In genomic region chr13:51714663-51715168, GRCh38 we compare ENCODE assay signal across 12 cellular contexts.
DNase-seq lines count a peak whose midpoint lies in the region; ATAC-seq and TF ChIP-seq lines count a peak whose summit lies in the region.
"Had no signal": no experiment of that assay in that cellular context is flagged by ENCODE, and none has a peak within 500 bp of the region (broad histone marks: within the 10 kb centered on the region; RNA-seq: fewer than 3 reads in every experiment).

No MANE protein-coding gene starts in this region.

- in situ Hi-C loops in mammary epithelial cell (cut with MboI; ENCODE audit: low sequenced_read_pairs in 2 of 2): no loop called here

- H3K4me1 Mint-ChIP-seq in endothelial cell (ENCODE audit: unreplicated experiment): no peaks in the 10 kb centered on the region
- H3K4me1 Mint-ChIP-seq in activated CD4-positive, alpha-beta memory T cell treated with anti-CD3 and anti-CD28 coated beads, Interleukin-2, amount 10 ng/mL, durations not matched to agents 7 days and 5 days: peaks cover 11% of the 10 kb centered on the region
- H3K4me1 Mint-ChIP-seq: activated naive CD4-positive, alpha-beta T cell treated with anti-CD3 and anti-CD28 coated beads, Interleukin-2, amount 50 U/mL, for 24 hours had no signal

- CTCF ChIA-PET in mammary epithelial cell (lab: Charles Lee; ENCODE audit: low non-redundant PET): interaction anchor here (0.6 kb wide), 1 partner anchor 19 kb away, joined by 3 read pairs; no protein-coding TSS in a partner anchor
- CTCF ChIA-PET in activated CD4-positive, alpha-beta memory T cell treated with anti-CD3 and anti-CD28 coated beads, Interleukin-2, amount 10 ng/mL, durations not matched to agents 7 days and 5 days (lab: Charles Lee): no interaction called here

- no peaks in the 10 kb centered on the region for H3K9me3 Mint-ChIP-seq in endothelial cell (ENCODE audit: unreplicated experiment)
- H3K9me3 Mint-ChIP-seq in activated CD4-positive, alpha-beta memory T cell treated with anti-CD3 and anti-CD28 coated beads, Interleukin-2, amount 10 ng/mL, durations not matched to agents 7 days and 5 days: no peaks in the 10 kb centered on the region
- H3K9me3 Mint-ChIP-seq: activated naive CD4-positive, alpha-beta T cell treated with anti-CD3 and anti-CD28 coated beads, Interleukin-2, amount 50 U/mL, for 24 hours had no signal

- DNase-seq in HL-60 (ENCODE audit: low read depth in 1 of 2, low spot score in 1 of 2): peak; percentile 27 to 49
- DNase-seq in mammary epithelial cell: peak; percentile 88
- no peak for DNase-seq in endothelial cell (ENCODE audit: low spot score)
- DNase-seq in effector CD4-positive, alpha-beta T cell: no peak
- DNase-seq in activated CD4-positive, alpha-beta memory T cell treated with anti-CD3 and anti-CD28 coated beads, Interleukin-2, amount 10 ng/mL, durations not matched to agents 7 days and 5 days: no peak
- DNase-seq: NK-92 treated with Interleukin-12 subunit alpha and Interleukin-12 subunit beta, amount 100 ng/mL, for 24 hours had no signal

- H3K36me3 ChIP-seq in ACC112 (ENCODE audit: insufficient read depth, low read length): 0 out of 2 replicates have a peak, but pooled peaks cover 7% of the 10 kb centered on the region
- H3K36me3 ChIP-seq in mammary epithelial cell (ENCODE audit: insufficient read depth, low read length): no peaks in the 10 kb centered on the region
- H3K36me3 ChIP-seq: HAP-1 had no signal

- no peaks in the 10 kb centered on the region for H3K9me3 ChIP-seq in mammary epithelial cell (replicated peaks; ENCODE audit: insufficient read depth, low read length)

- H2AFZ ChIP-seq in ACC112 (ENCODE audit: low read length, unreplicated experiment) (no peak overlapping the region), mammary epithelial cell (ENCODE audit: low read depth, low read length) (no peak overlapping the region)

- no peak overlapping the region for H3K27ac Mint-ChIP-seq in endothelial cell (ENCODE audit: unreplicated experiment)
- H3K27ac Mint-ChIP-seq in activated CD4-positive, alpha-beta memory T cell treated with anti-CD3 and anti-CD28 coated beads, Interleukin-2, amount 10 ng/mL, durations not matched to agents 7 days and 5 days: no peak overlapping the region
- H3K27ac Mint-ChIP-seq: activated naive CD4-positive, alpha-beta T cell treated with anti-CD3 and anti-CD28 coated beads, Interleukin-2, amount 50 U/mL, for 24 hours had no signal

- peak; percentile 87 for ATAC-seq in GM19463 (IDR thresholded peaks at IDR 0.05; ENCODE audit: unreplicated experiment)
- ATAC-seq in HG02840 (IDR thresholded peaks at IDR 0.05; ENCODE audit: low FRiP score, unreplicated experiment): no peak

- H3K27ac ChIP-seq in ACC112 (ENCODE audit: low read depth, low read length): peak overlapping the region; percentile 79
- peak overlapping the region; percentile 43 for H3K27ac ChIP-seq in HL-60 (replicated peaks)
- peak overlapping the region; percentile 97 for H3K27ac ChIP-seq in mammary epithelial cell (ENCODE audit: insufficient read depth, low read depth, low read length)

- H3K4me3 Mint-ChIP-seq in endothelial cell (ENCODE audit: unreplicated experiment): no peak overlapping the region
- no peak overlapping the region for H3K4me3 Mint-ChIP-seq in activated CD4-positive, alpha-beta memory T cell treated with anti-CD3 and anti-CD28 coated beads, Interleukin-2, amount 10 ng/mL, durations not matched to agents 7 days and 5 days
- H3K4me3 Mint-ChIP-seq: activated naive CD4-positive, alpha-beta T cell treated with anti-CD3 and anti-CD28 coated beads, Interleukin-2, amount 50 U/mL, for 24 hours had no signal

- TF ChIP-seq CTCF in HL-60 (IDR thresholded peaks at IDR 0.05; ENCODE audit: insufficient read depth, low read length) (no peak), mammary epithelial cell (conservative IDR thresholded peaks at IDR 0.05 in 1 of 2, IDR thresholded peaks at IDR 0.05 in 1 of 2; ENCODE audit: extremely low read depth in 1 of 2, insufficient read depth in 1 of 2, low read depth in 1 of 2, low read length in 2 of 2) (no peak), endothelial cell (IDR thresholded peaks at IDR 0.05; ENCODE audit: unreplicated experiment) (no peak)

- POLR2A ChIA-PET in activated CD4-positive, alpha-beta memory T cell treated with anti-CD3 and anti-CD28 coated beads, Interleukin-2, amount 10 ng/mL, durations not matched to agents 7 days and 5 days (lab: Charles Lee): no interaction called here

- intact Hi-C loops in mammary epithelial cell (cut with micrococcal nuclease): loop anchor here (1.0 to 2.0 kb wide), 2 partner anchors 71 to 130 kb away; partner anchors contain the start of gene WDFY2

- no peaks in the 10 kb centered on the region for H3K36me3 Mint-ChIP-seq in endothelial cell (ENCODE audit: low read depth, unreplicated experiment)
- H3K36me3 Mint-ChIP-seq in activated CD4-positive, alpha-beta memory T cell treated with anti-CD3 and anti-CD28 coated beads, Interleukin-2, amount 10 ng/mL, durations not matched to agents 7 days and 5 days (ENCODE audit: low read depth): peaks cover under 1% of the 10 kb centered on the region

- no peak overlapping the region for H3K4me3 ChIP-seq in ACC112 (ENCODE audit: low read depth, low read length)
- no peak overlapping the region for H3K4me3 ChIP-seq in HL-60 (replicated peaks; ENCODE audit: insufficient read depth, low read length)
- H3K4me3 ChIP-seq in mammary epithelial cell (replicated peaks in 1 of 3; ENCODE audit: insufficient read depth in 1 of 3, low read depth in 2 of 3, low read length in 3 of 3): no peak overlapping the region
- H3K4me3 ChIP-seq: BLaER1 treated with 17β-estradiol and CSF1 and Interleukin-3, amounts not matched to agents 10 nM and 100 nM; HAP-1 had no signal

- no peaks in the 10 kb centered on the region for H4K20me1 ChIP-seq in mammary epithelial cell (ENCODE audit: insufficient read depth, low read length)

- H3K27me3 ChIP-seq in ACC112 (ENCODE audit: insufficient read depth, low read length): no peaks in the 10 kb centered on the region
- no peaks in the 10 kb centered on the region for H3K27me3 ChIP-seq in HL-60 (ENCODE audit: insufficient read depth, poor library complexity, severe bottlenecking)
- H3K27me3 ChIP-seq in mammary epithelial cell (ENCODE audit: insufficient read depth, low read length): no peaks in the 10 kb centered on the region
- H3K27me3 ChIP-seq: BLaER1 treated with 17β-estradiol and CSF1 and Interleukin-3, amounts not matched to agents 10 nM and 100 nM had no signal

- H3K4me1 ChIP-seq in ACC112 (ENCODE audit: control insufficient read depth, insufficient read depth, low read length, unreplicated experiment) (peaks cover 24% of the 10 kb centered on the region), mammary epithelial cell (ENCODE audit: insufficient read depth, low read length) (peaks cover 25% of the 10 kb centered on the region)

- H3K9ac ChIP-seq in mammary epithelial cell (ENCODE audit: insufficient read depth, low read length): no peak overlapping the region
- H3K9ac ChIP-seq: BLaER1 treated with 17β-estradiol and CSF1 and Interleukin-3, amounts not matched to agents 10 nM and 100 nM had no signal

- no TSS peak for BruUV-seq in mammary epithelial cell (replicated peaks; lab: Mats Ljungman, UMichigan)

- dilution Hi-C loops in mammary epithelial cell (cut with HindIII; ENCODE audit: low sequenced_read_pairs): no loop called here

- H3K79me2 ChIP-seq in ACC112 (ENCODE audit: control insufficient read depth, insufficient read depth, low read length, unreplicated experiment) (peaks cover 2% of the 10 kb centered on the region), mammary epithelial cell (ENCODE audit: insufficient read depth, low read length) (no peaks in the 10 kb centered on the region)

- H3K27me3 Mint-ChIP-seq in endothelial cell (ENCODE audit: unreplicated experiment): peaks cover 2% of the 10 kb centered on the region
- no peaks in the 10 kb centered on the region for H3K27me3 Mint-ChIP-seq in activated CD4-positive, alpha-beta memory T cell treated with anti-CD3 and anti-CD28 coated beads, Interleukin-2, amount 10 ng/mL, durations not matched to agents 7 days and 5 days
- H3K27me3 Mint-ChIP-seq: activated naive CD4-positive, alpha-beta T cell treated with anti-CD3 and anti-CD28 coated beads, Interleukin-2, amount 50 U/mL, for 24 hours had no signal

- peak overlapping the region; percentile 68 for H3K4me2 ChIP-seq in mammary epithelial cell (ENCODE audit: insufficient read depth, low read depth, low read length)

- 3% methylated on average over 2 of the region's 2 CpGs for WGBS in mammary epithelial cell (ENCODE audit: low coverage, missing lambda C conversion rate)

Comparison
In these comparisons a context has a peak if more than half of its experiments do, and no peak if none do; other contexts are left out.
1. H3K27ac ChIP-seq: peak in every context shown above with its lines; median percentile 97 in mammary epithelial cell; 79 in ACC112; 43 in HL-60.
2. DNase-seq: peak in HL-60 (2 of 2) and mammary epithelial cell (single experiment); none in endothelial cell (single experiment), effector CD4-positive, alpha-beta T cell (single experiment) and activated CD4-positive, alpha-beta memory T cell treated with anti-CD3 and anti-CD28 coated beads, Interleukin-2, amount 10 ng/mL, durations not matched to agents 7 days and 5 days (single experiment).